In genomic region chr9:94213513-94214124, GRCh38 we compare ENCODE assay signal across 8 cellular contexts. TPM values are rescaled to one million over a fixed set of nuclear protein-coding genes. Genes with fewer than 3 reads are reported as not detected.
DNase-seq lines count a peak whose midpoint lies in the region; ATAC-seq and TF ChIP-seq lines count a peak whose summit lies in the region.

No MANE protein-coding gene starts in this region.

- H3K27me3 ChIP-seq in HCT116 (ENCODE audit: insufficient read depth, low read length) (no peaks in the 10 kb centered on the region), foreskin keratinocyte (peaks cover 13% of the 10 kb centered on the region), thoracic aorta (replicated peaks; ENCODE audit: insufficient read depth) (no peaks in the 10 kb centered on the region)

- RAD21 ChIA-PET in HCT116 (lab: Charles Lee; ENCODE audit: low non-redundant PET in 1 of 2, low total read pairs in 2 of 2, uncharacterized antibody in 2 of 2, unreplicated experiment in 2 of 2): interaction anchor here (0.6 to 1.7 kb wide), 10 partner anchors 28 to 200 kb away, joined by 3 to 16 read pairs (median 4); no protein-coding TSS in a partner anchor

- H3K4me3 ChIP-seq in HCT116 (replicated peaks in 1 of 2; ENCODE audit: low read depth in 1 of 2, low read length in 2 of 2): no peak overlapping the region
- H3K4me3 ChIP-seq in thoracic aorta: no peak overlapping the region

- H3K36me3 ChIP-seq in HCT116 (ENCODE audit: control insufficient read depth in 1 of 2, insufficient read depth in 2 of 2, low read length in 2 of 2) (no peaks in the 10 kb centered on the region), thoracic aorta (no peaks in the 10 kb centered on the region)

- no peaks in the 10 kb centered on the region for H3K9me3 ChIP-seq in HCT116 (ENCODE audit: control insufficient read depth in 1 of 2, insufficient read depth in 1 of 2, low read depth in 1 of 2, low read length in 2 of 2)
- no peaks in the 10 kb centered on the region for H3K9me3 ChIP-seq in thoracic aorta

- CTCF ChIA-PET in HCT116 (lab: Charles Lee): interaction anchor here (0.6 to 5.2 kb wide), 16 partner anchors 8 to 647 kb away, joined by 3 to 133 read pairs (median 4); no protein-coding TSS in a partner anchor

- no peak overlapping the region for H3K4me2 ChIP-seq in HCT116 (ENCODE audit: low read length)

- no peaks in the 10 kb centered on the region for H3K79me2 ChIP-seq in HCT116 (ENCODE audit: insufficient read depth, low read length)

- H3K27ac ChIP-seq in HCT116 (ENCODE audit: low read depth, low read length): no peak overlapping the region
- no peak overlapping the region for H3K27ac ChIP-seq in foreskin keratinocyte
- H3K27ac ChIP-seq in thoracic aorta: no peak overlapping the region

- H3K4me1 ChIP-seq in HCT116 (ENCODE audit: control insufficient read depth in 1 of 2, insufficient read depth in 2 of 2, low read length in 2 of 2) (no peaks in the 10 kb centered on the region), foreskin keratinocyte (no peaks in the 10 kb centered on the region), thoracic aorta (ENCODE audit: control insufficient read depth in 1 of 2, low read depth in 2 of 2) (peaks cover 0 to 6% of the 10 kb centered on the region in 2 donors)

- POLR2A ChIA-PET in HCT116 (lab: Charles Lee): interaction anchor here (0.6 to 2.0 kb wide), 3 partner anchors 128 to 235 kb away, joined by 4 to 6 read pairs (median 4); no protein-coding TSS in a partner anchor

- ATAC-seq in HCT116 (peak; percentile 99), foreskin keratinocyte (peak; percentile 83), omental fat pad (ENCODE audit: low FRiP score) (peak; percentile 83), thoracic aorta (ENCODE audit: insufficient number of reproducible peaks, low FRiP score, low read depth) (peak; percentile 84)

- H2AFZ ChIP-seq in HCT116 (ENCODE audit: low read depth, low read length, poor library complexity, severe bottlenecking): peak overlapping the region; percentile 85

- peak; percentile 61 to 94 (median 80) for TF ChIP-seq CTCF in HCT116 (IDR thresholded peaks at IDR 0.05 in 2 of 3, conservative IDR thresholded peaks at IDR 0.05 in 1 of 3; ENCODE audit: borderline replicate concordance in 1 of 3, insufficient read depth in 1 of 3, low read depth in 2 of 3, low read length in 2 of 3)
- TF ChIP-seq CTCF in foreskin keratinocyte (conservative IDR thresholded peaks at IDR 0.05): peak; percentile 93
- peak in 1 of 3 donors; percentile 91 for TF ChIP-seq CTCF in omental fat pad (IDR thresholded peaks at IDR 0.05)
- peak; percentile 79 for TF ChIP-seq CTCF in thoracic aorta (IDR thresholded peaks at IDR 0.05)

- BruUV-seq in HCT116 (replicated peaks; lab: Mats Ljungman, UMichigan): no TSS peak

- no peak for TF ChIP-seq POLR2A in HCT116 (IDR thresholded peaks at IDR 0.05; ENCODE audit: borderline replicate concordance, extremely low read depth, insufficient read depth, insufficient read length)

- H4K20me1 ChIP-seq in HCT116 (ENCODE audit: insufficient read depth): no peaks in the 10 kb centered on the region

- peak; percentile 81 for DNase-seq in ELR (ENCODE audit: low read depth)
- DNase-seq in HCT116 (ENCODE audit: low read depth, low spot score): peak; percentile 71
- peak; percentile 89 for DNase-seq in NAMALWA (ENCODE audit: low spot score)
- DNase-seq in SIG-M5 (lab: John Stamatoyannopoulos, UW): peak; percentile 1
- peak; percentile 49 for DNase-seq in activated T-helper 9 cell treated with anti-CD3 and anti-CD28 coated beads, Interleukin-2, amount 50 U/mL, for 16 hours (ENCODE audit: low read depth)
- peak in 1 of 2 donors; percentile 46 for DNase-seq in foreskin keratinocyte
- DNase-seq in omental fat pad (ENCODE audit: low spot score): peak; percentile 54
- DNase-seq in thoracic aorta (ENCODE audit: low spot score): peak; percentile 22

- no peak overlapping the region for H3K9ac ChIP-seq in HCT116 (ENCODE audit: low read length)

- peak; percentile 98 for TF ChIP-seq RAD21 in HCT116 (IDR thresholded peaks at IDR 0.05; ENCODE audit: low read depth)

- no peaks in the 10 kb centered on the region for H3K9me2 ChIP-seq in HCT116 (ENCODE audit: insufficient read depth)

- intact Hi-C loops in HCT116 (cut with micrococcal nuclease): loop anchor here (1.0 to 2.0 kb wide), 5 partner anchors 148 to 531 kb away; no protein-coding TSS in a partner anchor

TF ChIP-seq in HCT116, 20 proteins besides CTCF, POLR2A, EP300 and RAD21:
- TF ChIP-seq SIN3A (IDR thresholded peaks at IDR 0.05; ENCODE audit: low read depth) (no peak), EZH2phosphoT487 (IDR thresholded peaks at IDR 0.05; ENCODE audit: borderline replicate concordance) (no peak), MAX (IDR thresholded peaks at IDR 0.05) (no peak), CEBPB (IDR thresholded peaks at IDR 0.05; ENCODE audit: low read depth) (no peak), ZNF274 (IDR thresholded peaks at IDR 0.05; ENCODE audit: low read depth, low read length) (no peak), YY1 (IDR thresholded peaks at IDR 0.05; ENCODE audit: extremely low read depth, insufficient replicate concordance, low read depth, low read length) (no peak), ELF1 (IDR thresholded peaks at IDR 0.05; ENCODE audit: borderline replicate concordance, low read depth) (no peak), EZH2 (IDR thresholded peaks at IDR 0.05) (no peak), FOSL1 (IDR thresholded peaks at IDR 0.05; ENCODE audit: low read depth) (no peak), POLR2AphosphoS5 (IDR thresholded peaks at IDR 0.05; ENCODE audit: low read depth, low read length) (no peak), EGR1 (IDR thresholded peaks at IDR 0.05; ENCODE audit: low read depth) (no peak), JUND (IDR thresholded peaks at IDR 0.05) (no peak), SP1 (IDR thresholded peaks at IDR 0.05; ENCODE audit: low read depth) (no peak), CBX3 (IDR thresholded peaks at IDR 0.05; ENCODE audit: low read depth) (no peak)
- TF ChIP-seq, protein P1, sequence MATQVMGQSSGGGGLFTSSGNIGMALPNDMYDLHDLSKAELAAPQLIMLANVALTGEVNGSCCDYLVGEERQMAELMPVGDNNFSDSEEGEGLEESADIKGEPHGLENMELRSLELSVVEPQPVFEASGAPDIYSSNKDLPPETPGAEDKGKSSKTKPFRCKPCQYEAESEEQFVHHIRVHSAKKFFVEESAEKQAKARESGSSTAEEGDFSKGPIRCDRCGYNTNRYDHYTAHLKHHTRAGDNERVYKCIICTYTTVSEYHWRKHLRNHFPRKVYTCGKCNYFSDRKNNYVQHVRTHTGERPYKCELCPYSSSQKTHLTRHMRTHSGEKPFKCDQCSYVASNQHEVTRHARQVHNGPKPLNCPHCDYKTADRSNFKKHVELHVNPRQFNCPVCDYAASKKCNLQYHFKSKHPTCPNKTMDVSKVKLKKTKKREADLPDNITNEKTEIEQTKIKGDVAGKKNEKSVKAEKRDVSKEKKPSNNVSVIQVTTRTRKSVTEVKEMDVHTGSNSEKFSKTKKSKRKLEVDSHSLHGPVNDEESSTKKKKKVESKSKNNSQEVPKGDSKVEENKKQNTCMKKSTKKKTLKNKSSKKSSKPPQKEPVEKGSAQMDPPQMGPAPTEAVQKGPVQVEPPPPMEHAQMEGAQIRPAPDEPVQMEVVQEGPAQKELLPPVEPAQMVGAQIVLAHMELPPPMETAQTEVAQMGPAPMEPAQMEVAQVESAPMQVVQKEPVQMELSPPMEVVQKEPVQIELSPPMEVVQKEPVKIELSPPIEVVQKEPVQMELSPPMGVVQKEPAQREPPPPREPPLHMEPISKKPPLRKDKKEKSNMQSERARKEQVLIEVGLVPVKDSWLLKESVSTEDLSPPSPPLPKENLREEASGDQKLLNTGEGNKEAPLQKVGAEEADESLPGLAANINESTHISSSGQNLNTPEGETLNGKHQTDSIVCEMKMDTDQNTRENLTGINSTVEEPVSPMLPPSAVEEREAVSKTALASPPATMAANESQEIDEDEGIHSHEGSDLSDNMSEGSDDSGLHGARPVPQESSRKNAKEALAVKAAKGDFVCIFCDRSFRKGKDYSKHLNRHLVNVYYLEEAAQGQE (IDR thresholded peaks at IDR 0.05; ENCODE audit: low read depth): no peak
- TF ChIP-seq, protein P2, sequence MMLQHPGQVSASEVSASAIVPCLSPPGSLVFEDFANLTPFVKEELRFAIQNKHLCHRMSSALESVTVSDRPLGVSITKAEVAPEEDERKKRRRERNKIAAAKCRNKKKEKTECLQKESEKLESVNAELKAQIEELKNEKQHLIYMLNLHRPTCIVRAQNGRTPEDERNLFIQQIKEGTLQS (IDR thresholded peaks at IDR 0.05): no peak
- TF ChIP-seq, protein P3, sequence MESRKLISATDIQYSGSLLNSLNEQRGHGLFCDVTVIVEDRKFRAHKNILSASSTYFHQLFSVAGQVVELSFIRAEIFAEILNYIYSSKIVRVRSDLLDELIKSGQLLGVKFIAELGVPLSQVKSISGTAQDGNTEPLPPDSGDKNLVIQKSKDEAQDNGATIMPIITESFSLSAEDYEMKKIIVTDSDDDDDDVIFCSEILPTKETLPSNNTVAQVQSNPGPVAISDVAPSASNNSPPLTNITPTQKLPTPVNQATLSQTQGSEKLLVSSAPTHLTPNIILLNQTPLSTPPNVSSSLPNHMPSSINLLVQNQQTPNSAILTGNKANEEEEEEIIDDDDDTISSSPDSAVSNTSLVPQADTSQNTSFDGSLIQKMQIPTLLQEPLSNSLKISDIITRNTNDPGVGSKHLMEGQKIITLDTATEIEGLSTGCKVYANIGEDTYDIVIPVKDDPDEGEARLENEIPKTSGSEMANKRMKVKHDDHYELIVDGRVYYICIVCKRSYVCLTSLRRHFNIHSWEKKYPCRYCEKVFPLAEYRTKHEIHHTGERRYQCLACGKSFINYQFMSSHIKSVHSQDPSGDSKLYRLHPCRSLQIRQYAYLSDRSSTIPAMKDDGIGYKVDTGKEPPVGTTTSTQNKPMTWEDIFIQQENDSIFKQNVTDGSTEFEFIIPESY (IDR thresholded peaks at IDR 0.05; ENCODE audit: extremely low read depth, insufficient replicate concordance, low read length): no peak
TF ChIP-seq in HCT116: peak in this region for 0.

RNA-seq across cellular contexts. Expression of gene ZNF169, which starts 45.5 kb away (rescaled TPM):
- total RNA-seq in HCT116 (2021; ENCODE audit: unreplicated experiment): 5.4 TPM
- polyA plus RNA-seq in HCT116 (2012): 1.9 and 2.7 TPM in 2 replicates
- 1.5 and 2.4 TPM in 2 replicates for total RNA-seq in foreskin keratinocyte
- polyA plus RNA-seq in foreskin keratinocyte: 0.32 and 0.40 TPM in 2 replicates
- 10 to 100 TPM in 2 of 4 donors, 1 to 10 TPM in 2; 1.9 to 18.6 (median 10.3) TPM for total RNA-seq in omental fat pad
- total RNA-seq in thoracic aorta: 10 to 100 TPM in 1 of 2 donors, 1 to 10 TPM in 1; 6.6 to 11.9 TPM
